In genomic region chr2:55985406-55985805, GRCh38 we compare ENCODE assay signal across 11 cellular contexts.
A peak's percentile ranks its signal among the peaks of the same experiment; 100 is the strongest.
DNase-seq lines count a peak whose midpoint lies in the region; ATAC-seq and TF ChIP-seq lines count a peak whose summit lies in the region.
"Had no signal": no experiment of that assay in that cellular context is flagged by ENCODE, and none has a peak within 500 bp of the region (broad histone marks: within the 10 kb centered on the region; RNA-seq: fewer than 3 reads in every experiment).

No MANE protein-coding gene starts in this region.

- TF ChIP-seq CTCF in DOHH2 (IDR thresholded peaks at IDR 0.05; ENCODE audit: low read depth, low read length, poor library complexity, severe bottlenecking) (no peak), osteocyte (IDR thresholded peaks at IDR 0.05) (no peak)

- H3K27ac Mint-ChIP-seq in osteocyte (ENCODE audit: unreplicated experiment) = no peak overlapping the region
- H3K27ac Mint-ChIP-seq: activated naive CD8-positive, alpha-beta T cell treated with anti-CD3 and anti-CD28 coated beads, Interleukin-2, amount 50 U/mL, for 24 hours had no signal

- H3K27me3 ChIP-seq in DOHH2 (ENCODE audit: control insufficient read depth, low read length) = no peaks in the 10 kb centered on the region
- H3K27me3 ChIP-seq: sigmoid colon had no signal

- no peak overlapping the region for H3K4me3 Mint-ChIP-seq in osteocyte (ENCODE audit: unreplicated experiment)
- H3K4me3 Mint-ChIP-seq: activated naive CD8-positive, alpha-beta T cell treated with anti-CD3 and anti-CD28 coated beads, Interleukin-2, amount 50 U/mL, for 24 hours had no signal

- H3K9me2 ChIP-seq in DOHH2 (replicated peaks; ENCODE audit: control insufficient read depth, low read length) = no peaks in the 10 kb centered on the region

- no peak overlapping the region for H3K4me3 ChIP-seq in DOHH2 (ENCODE audit: low read length)
- H3K4me3 ChIP-seq: sigmoid colon had no signal

- ATAC-seq in GM19438 (IDR thresholded peaks at IDR 0.05; ENCODE audit: low read depth, unreplicated experiment) (peak; percentile 97), HG02973 (IDR thresholded peaks at IDR 0.05; ENCODE audit: unreplicated experiment) (peak; percentile 92)
- ATAC-seq: activated naive CD8-positive, alpha-beta T cell treated with anti-CD3 and anti-CD28 coated beads, Interleukin-2, amount 50 U/mL, for 24 hours had no signal

- H3K36me3 ChIP-seq in DOHH2 (ENCODE audit: control insufficient read depth, low read length) = no peaks in the 10 kb centered on the region
- H3K36me3 ChIP-seq: sigmoid colon had no signal

- peaks cover 13% of the 10 kb centered on the region for H3K4me1 ChIP-seq in DOHH2 (ENCODE audit: control insufficient read depth, low read length)
- H3K4me1 ChIP-seq: sigmoid colon had no signal

- no peaks in the 10 kb centered on the region for H3K4me1 Mint-ChIP-seq in osteocyte (ENCODE audit: unreplicated experiment)

- no peaks in the 10 kb centered on the region for H4K20me1 ChIP-seq in DOHH2 (ENCODE audit: control insufficient read depth, insufficient read depth, low read depth, low read length)

- no peaks in the 10 kb centered on the region for H3K9me3 ChIP-seq in DOHH2 (ENCODE audit: control insufficient read depth, insufficient read depth, low read length)
- H3K9me3 ChIP-seq: sigmoid colon had no signal

- peak overlapping the region; percentile 30; the same call in 1 of the 2 replicates for H3K4me2 ChIP-seq in DOHH2 (ENCODE audit: low read length)
- H3K4me2 ChIP-seq: KMS-11 had no signal

- DNase-seq in MV-4-11 (lab: John Stamatoyannopoulos, UW) (peak; percentile 71), osteocyte (ENCODE audit: extremely low spot score, unreplicated experiment) (no peak), NCI-H1092 treated with DMSO at 0.1 percent for 48 hours (lab: John Stamatoyannopoulos, UW) (no peak), iPS-NIHi7 (ENCODE audit: extremely low spot score) (no peak)
- no peak for DNase-seq in activated effector memory CD4-positive, alpha-beta T cell treated with Interleukin-2 at 50 U/mL for 16 hours
- DNase-seq: activated naive CD8-positive, alpha-beta T cell treated with anti-CD3 and anti-CD28 coated beads, Interleukin-2, amount 50 U/mL, for 24 hours; sigmoid colon had no signal

- H3K27me3 Mint-ChIP-seq in osteocyte (ENCODE audit: unreplicated experiment) = peaks cover 11% of the 10 kb centered on the region

- no peaks in the 10 kb centered on the region for H3K9me3 Mint-ChIP-seq in osteocyte (ENCODE audit: unreplicated experiment)

- H3K36me3 Mint-ChIP-seq in osteocyte (ENCODE audit: unreplicated experiment) = no peaks in the 10 kb centered on the region

- H3K27ac ChIP-seq in DOHH2 (ENCODE audit: low read depth, low read length) = no peak overlapping the region
- H3K27ac ChIP-seq: KMS-11, sigmoid colon had no signal

- H3K79me2 ChIP-seq in DOHH2 (ENCODE audit: control insufficient read depth, low read length) = no peaks in the 10 kb centered on the region

- H3F3A ChIP-seq in DOHH2 (ENCODE audit: control insufficient read depth, insufficient read depth) = no peaks in the 10 kb centered on the region
